Comparison of ENCODE assay signal across 25 cellular contexts in genomic region chr18:69916412-69916811, GRCh38. TPM values are rescaled to one million over a fixed set of nuclear protein-coding genes. Genes with fewer than 3 reads are reported as not detected.
DNase-seq lines count a peak whose midpoint lies in the region; ATAC-seq and TF ChIP-seq lines count a peak whose summit lies in the region.
"Had no signal": no experiment of that assay in that cellular context is flagged by ENCODE, and none has a peak within 500 bp of the region (broad histone marks: within the 10 kb centered on the region; RNA-seq: fewer than 3 reads in every experiment).

No MANE protein-coding gene starts in this region.

- POLR2A ChIA-PET in activated CD4-positive, alpha-beta memory T cell treated with anti-CD3 and anti-CD28 coated beads for 36 hours (lab: Charles Lee), result interaction anchor here (0.8 to 2.9 kb wide), 2 partner anchors 18 to 41 kb away, joined by 6 to 14 read pairs; no protein-coding TSS in a partner anchor

- H3K27me3 Mint-ChIP-seq in natural killer cell treated with Interleukin-12 subunit alpha and Interleukin-12 subunit beta and Interleukin-15 and Interleukin-18, amount 100 ng/mL, for 72 hours, result no peaks in the 10 kb centered on the region
- H3K27me3 Mint-ChIP-seq in activated CD4-positive, alpha-beta memory T cell treated with anti-CD3 and anti-CD28 coated beads for 36 hours, result no peaks in the 10 kb centered on the region
- H3K27me3 Mint-ChIP-seq: activated CD4-positive, alpha-beta memory T cell treated with anti-CD3 and anti-CD28 coated beads, Interleukin-2, amount 10 ng/mL, durations not matched to agents 7 days and 5 days; activated naive CD8-positive, alpha-beta T cell; IgD-negative memory B cell had no signal

- peaks cover 45 to 68% of the 10 kb centered on the region in 2 donors for H3K4me1 Mint-ChIP-seq in natural killer cell treated with Interleukin-12 subunit alpha and Interleukin-12 subunit beta and Interleukin-15 and Interleukin-18, amount 100 ng/mL, for 72 hours (ENCODE audit: low read depth in 2 of 2)
- H3K4me1 Mint-ChIP-seq in activated CD4-positive, alpha-beta memory T cell treated with anti-CD3 and anti-CD28 coated beads for 36 hours (ENCODE audit: low read depth), result peaks cover 71% of the 10 kb centered on the region
- H3K4me1 Mint-ChIP-seq: mesothelial cell of epicardium had no signal

- CTCF ChIA-PET in activated CD4-positive, alpha-beta memory T cell treated with anti-CD3 and anti-CD28 coated beads for 36 hours (lab: Charles Lee), result interaction anchor here (0.9 to 1.6 kb wide), 3 partner anchors 16 to 28 kb away, joined by 3 to 4 read pairs (median 4); no protein-coding TSS in a partner anchor

- intact Hi-C loops in activated CD4-positive, alpha-beta memory T cell treated with anti-CD3 and anti-CD28 coated beads for 36 hours (cut with micrococcal nuclease), result no loop called here

- TF ChIP-seq CTCF in Loucy (conservative IDR thresholded peaks at IDR 0.05; ENCODE audit: low read length) (0 out of 2 replicates have a peak, but pooled peaks have one; percentile 9), cardiac fibroblast (IDR thresholded peaks at IDR 0.05; ENCODE audit: low read depth, low read length) (peak; percentile 13)

- peaks cover 39% of the 10 kb centered on the region for H3K36me3 Mint-ChIP-seq in natural killer cell treated with Interleukin-12 subunit alpha and Interleukin-12 subunit beta and Interleukin-15 and Interleukin-18, amount 100 ng/mL, for 72 hours
- H3K36me3 Mint-ChIP-seq in activated CD4-positive, alpha-beta memory T cell treated with anti-CD3 and anti-CD28 coated beads for 36 hours, result peaks cover 56% of the 10 kb centered on the region
- H3K36me3 Mint-ChIP-seq: IgD-negative memory B cell, mesothelial cell of epicardium had no signal

- no peak overlapping the region for H2AFZ ChIP-seq in Loucy (ENCODE audit: low read length)

- H3K4me3 Mint-ChIP-seq in natural killer cell treated with Interleukin-12 subunit alpha and Interleukin-12 subunit beta and Interleukin-15 and Interleukin-18, amount 100 ng/mL, for 72 hours, result peak overlapping the region; percentile 4
- no peak overlapping the region for H3K4me3 Mint-ChIP-seq in activated CD4-positive, alpha-beta memory T cell treated with anti-CD3 and anti-CD28 coated beads for 36 hours
- H3K4me3 Mint-ChIP-seq: activated CD4-positive, alpha-beta memory T cell treated with anti-CD3 and anti-CD28 coated beads, Interleukin-2, amount 10 ng/mL, durations not matched to agents 7 days and 5 days; activated naive CD8-positive, alpha-beta T cell; IgD-negative memory B cell; mesothelial cell of epicardium; T-helper 1 cell treated with Interleukin-12 subunit alpha and Interleukin-12 subunit beta and Interleukin-4 antibody, amounts not matched to agents 30 μg/mL and 1 μg/mL, for 36 hours had no signal

- no peak for ATAC-seq in natural killer cell treated with Interleukin-12 subunit alpha and Interleukin-12 subunit beta and Interleukin-15 and Interleukin-18, amount 100 ng/mL, for 72 hours
- ATAC-seq in GM19035 (IDR thresholded peaks at IDR 0.05; ENCODE audit: unreplicated experiment), result no peak
- ATAC-seq: left colon, psoas muscle had no signal

- no peak overlapping the region for H3K9ac ChIP-seq in Loucy (ENCODE audit: low read depth, low read length, poor library complexity, severe bottlenecking)

- DNase-seq in NCI-H510A treated with DMSO at 0.1 percent for 48 hours (lab: John Stamatoyannopoulos, UW), result peak; percentile 45
- no peak for DNase-seq in NCI-H510A (lab: John Stamatoyannopoulos, UW)
- peak in 1 of 2 donors; percentile 15 for DNase-seq in cardiac fibroblast (ENCODE audit: low read depth in 2 of 2)
- DNase-seq in natural killer cell treated with Interleukin-12 subunit alpha and Interleukin-12 subunit beta and Interleukin-15 and Interleukin-18, amount 100 ng/mL, for 72 hours (ENCODE audit: low spot score), result no peak
- DNase-seq in activated CD4-positive, alpha-beta memory T cell treated with anti-CD3 and anti-CD28 coated beads for 36 hours, result no peak
- no peak for DNase-seq in cerebellar nuclear complex (lab: John Stamatoyannopoulos, UW)
- DNase-seq: activated CD4-positive, alpha-beta memory T cell treated with anti-CD3 and anti-CD28 coated beads, Interleukin-2, amount 10 ng/mL, durations not matched to agents 7 days and 5 days; activated T-cell treated with anti-CD3 and anti-CD28 coated beads, Interleukin-2, amount 50 U/mL, for 48 hours; GF-D8; left colon; MV-4-11; NCI-H187 treated with DMSO at 0.1 percent for 48 hours; NCI-H345; psoas muscle; Right ventricle myocardium superior; small intestine; stimulated activated CD4-positive, alpha-beta T cell treated with anti-CD3 and anti-CD28 coated beads, Interleukin-4, amount 100 ng/mL, for 24 hours; upper lobe of left lung had no signal

- no peaks in the 10 kb centered on the region for H3F3A ChIP-seq in Loucy (ENCODE audit: low read depth)

- H3K4me3 ChIP-seq in Loucy (ENCODE audit: low read length, poor library complexity, severe bottlenecking), result no peak overlapping the region
- no peak overlapping the region for H3K4me3 ChIP-seq in cardiac fibroblast (replicated peaks in 1 of 2; ENCODE audit: low read depth in 2 of 2, low read length in 2 of 2)
- H3K4me3 ChIP-seq: coronary artery, psoas muscle, upper lobe of left lung had no signal

- H3K4me2 ChIP-seq in Loucy (ENCODE audit: low read depth, low read length, poor library complexity, severe bottlenecking), result no peak overlapping the region

- no peaks in the 10 kb centered on the region for H3K27me3 ChIP-seq in Loucy (ENCODE audit: insufficient read depth, low read length, poor library complexity, severe bottlenecking)
- H3K27me3 ChIP-seq: upper lobe of left lung had no signal

- H3K9me3 ChIP-seq in Loucy (ENCODE audit: insufficient read depth, low read depth, low read length), result no peaks in the 10 kb centered on the region
- H3K9me3 ChIP-seq: psoas muscle, upper lobe of left lung had no signal

- H3K9me2 ChIP-seq in Loucy (replicated peaks; ENCODE audit: low read depth, low read length), result no peaks in the 10 kb centered on the region

- H4K20me1 ChIP-seq in Loucy (ENCODE audit: insufficient read depth, low read length, poor library complexity, severe bottlenecking), result no peaks in the 10 kb centered on the region

- H3K79me2 ChIP-seq in Loucy (ENCODE audit: insufficient read depth, low read length), result no peaks in the 10 kb centered on the region

- H3K36me3 ChIP-seq in Loucy (ENCODE audit: insufficient read depth, low read length), result no peaks in the 10 kb centered on the region
- H3K36me3 ChIP-seq: upper lobe of left lung had no signal

- H3K4me1 ChIP-seq in Loucy (ENCODE audit: insufficient read depth, low read length, poor library complexity, severe bottlenecking), result no peaks in the 10 kb centered on the region
- H3K4me1 ChIP-seq: psoas muscle, upper lobe of left lung had no signal

- H3K27ac Mint-ChIP-seq in natural killer cell treated with Interleukin-12 subunit alpha and Interleukin-12 subunit beta and Interleukin-15 and Interleukin-18, amount 100 ng/mL, for 72 hours, result peak overlapping the region; percentile 65 to 80
- no peak overlapping the region for H3K27ac Mint-ChIP-seq in activated CD4-positive, alpha-beta memory T cell treated with anti-CD3 and anti-CD28 coated beads for 36 hours
- H3K27ac Mint-ChIP-seq: activated CD4-positive, alpha-beta memory T cell treated with anti-CD3 and anti-CD28 coated beads, Interleukin-2, amount 10 ng/mL, durations not matched to agents 7 days and 5 days; IgD-negative memory B cell; mesothelial cell of epicardium had no signal

- H3K9me3 Mint-ChIP-seq in natural killer cell treated with Interleukin-12 subunit alpha and Interleukin-12 subunit beta and Interleukin-15 and Interleukin-18, amount 100 ng/mL, for 72 hours, result peaks cover 9% of the 10 kb centered on the region
- no peaks in the 10 kb centered on the region for H3K9me3 Mint-ChIP-seq in activated CD4-positive, alpha-beta memory T cell treated with anti-CD3 and anti-CD28 coated beads for 36 hours
- H3K9me3 Mint-ChIP-seq: activated CD4-positive, alpha-beta memory T cell treated with anti-CD3 and anti-CD28 coated beads, Interleukin-2, amount 10 ng/mL, durations not matched to agents 7 days and 5 days; mesothelial cell of epicardium; T-helper 1 cell treated with Interleukin-12 subunit alpha and Interleukin-12 subunit beta and Interleukin-4 antibody, amounts not matched to agents 30 μg/mL and 1 μg/mL, for 36 hours had no signal

RNA-seq across cellular contexts. Expression of gene CD226, which starts 31.3 kb away (rescaled TPM):
- total RNA-seq in natural killer cell treated with Interleukin-12 subunit alpha and Interleukin-12 subunit beta and Interleukin-15 and Interleukin-18, amount 100 ng/mL, for 72 hours, result 100 to 1,000 TPM; 153 to 181 TPM
- 10 to 100 TPM; 63.9 to 66.8 TPM for total RNA-seq in activated CD4-positive, alpha-beta memory T cell treated with anti-CD3 and anti-CD28 coated beads for 36 hours
